Comparison of ENCODE assay signal across 9 cellular contexts in the genomic region with DNA sequence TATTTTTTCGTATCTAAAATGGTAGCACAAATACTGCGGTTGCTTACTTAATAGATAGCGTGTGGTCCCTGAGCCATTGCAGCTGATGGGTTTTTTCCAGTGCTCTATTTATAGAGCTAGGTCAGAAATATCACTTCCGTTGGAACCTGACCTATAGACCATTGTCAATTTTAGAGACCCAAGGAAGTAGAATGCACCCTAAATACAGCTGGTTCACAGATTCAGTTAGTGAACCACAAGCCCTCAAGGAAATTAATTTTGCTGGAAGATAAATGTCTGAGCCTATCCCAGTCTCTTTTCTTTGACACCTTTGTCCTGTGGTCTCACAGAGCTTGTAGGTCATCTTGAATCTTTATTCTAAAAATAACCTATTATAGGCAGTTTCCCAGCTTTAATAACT.
DNase-seq lines count a peak whose midpoint lies in the region; ATAC-seq, FAIRE-seq and TF ChIP-seq lines count a peak whose summit lies in the region.
"Had no signal": no experiment of that assay in that cellular context is flagged by ENCODE, and none has a peak within 500 bp of the region (broad histone marks: within the 10 kb centered on the region; RNA-seq: fewer than 3 reads in every experiment).

No MANE protein-coding gene starts in this region.

- peak overlapping the region in 7 of 8 donors; percentile 40 to 88 (median 75) for H3K4me3 Mint-ChIP-seq in naive B cell
- H3K4me3 Mint-ChIP-seq in osteocyte (ENCODE audit: unreplicated experiment), result no peak overlapping the region
- H3K4me3 Mint-ChIP-seq: activated CD4-positive, alpha-beta memory T cell treated with anti-CD3 and anti-CD28 coated beads for 36 hours had no signal

- H3K4me1 Mint-ChIP-seq in naive B cell, result peaks cover 67 to 93% (median 79%) of the 10 kb centered on the region in 3 donors
- H3K4me1 Mint-ChIP-seq in osteocyte (ENCODE audit: unreplicated experiment), result peaks cover 58% of the 10 kb centered on the region

- no peak for TF ChIP-seq CTCF in osteocyte (IDR thresholded peaks at IDR 0.05)

- H3K36me3 Mint-ChIP-seq in naive B cell (peaks cover 0 to 9% of the 10 kb centered on the region in 2 donors), osteocyte (ENCODE audit: unreplicated experiment) (no peaks in the 10 kb centered on the region)
- H3K36me3 Mint-ChIP-seq: activated CD4-positive, alpha-beta memory T cell treated with anti-CD3 and anti-CD28 coated beads for 36 hours had no signal

- peak overlapping the region; percentile 93 to 99 (median 98) for H3K27ac Mint-ChIP-seq in naive B cell
- H3K27ac Mint-ChIP-seq in osteocyte (ENCODE audit: unreplicated experiment), result no peak overlapping the region
- H3K27ac Mint-ChIP-seq: activated CD4-positive, alpha-beta memory T cell treated with anti-CD3 and anti-CD28 coated beads for 36 hours had no signal

- peak; percentile 78 for ATAC-seq in GM18907 (IDR thresholded peaks at IDR 0.05; ENCODE audit: unreplicated experiment)
- peak; percentile 60 for ATAC-seq in HG02588 (IDR thresholded peaks at IDR 0.05; ENCODE audit: unreplicated experiment)
- ATAC-seq in naive B cell (ENCODE audit: low read depth in 2 of 2), result peak; percentile 55 to 58

- FAIRE-seq in HTR-8/SVneo (lab: Jason Lieb, UNC), result peak; percentile 9

- H3K9me3 Mint-ChIP-seq in naive B cell (peaks cover 0 to 4% (median 0%) of the 10 kb centered on the region in 7 donors), osteocyte (ENCODE audit: unreplicated experiment) (no peaks in the 10 kb centered on the region)
- H3K9me3 Mint-ChIP-seq: activated CD4-positive, alpha-beta memory T cell treated with anti-CD3 and anti-CD28 coated beads for 36 hours had no signal

- no peaks in the 10 kb centered on the region for H3K27me3 Mint-ChIP-seq in naive B cell
- H3K27me3 Mint-ChIP-seq in osteocyte (ENCODE audit: unreplicated experiment), result no peaks in the 10 kb centered on the region
- H3K27me3 Mint-ChIP-seq: activated CD4-positive, alpha-beta memory T cell treated with anti-CD3 and anti-CD28 coated beads for 36 hours had no signal

- DNase-seq in HTR-8/SVneo (ENCODE audit: insufficient read length, low spot score) (no peak), naive B cell (no peak), COLO829 (ENCODE audit: low spot score) (no peak), osteocyte (ENCODE audit: extremely low spot score, unreplicated experiment) (no peak), NCI-H446 (lab: John Stamatoyannopoulos, UW) (no peak)
- DNase-seq in activated naive CD4-positive, alpha-beta T cell (lab: John Stamatoyannopoulos, UW), result no peak
- DNase-seq: activated CD4-positive, alpha-beta memory T cell treated with anti-CD3 and anti-CD28 coated beads for 36 hours had no signal
